8 cellular contexts compared by ENCODE assay signal in the genomic region with DNA sequence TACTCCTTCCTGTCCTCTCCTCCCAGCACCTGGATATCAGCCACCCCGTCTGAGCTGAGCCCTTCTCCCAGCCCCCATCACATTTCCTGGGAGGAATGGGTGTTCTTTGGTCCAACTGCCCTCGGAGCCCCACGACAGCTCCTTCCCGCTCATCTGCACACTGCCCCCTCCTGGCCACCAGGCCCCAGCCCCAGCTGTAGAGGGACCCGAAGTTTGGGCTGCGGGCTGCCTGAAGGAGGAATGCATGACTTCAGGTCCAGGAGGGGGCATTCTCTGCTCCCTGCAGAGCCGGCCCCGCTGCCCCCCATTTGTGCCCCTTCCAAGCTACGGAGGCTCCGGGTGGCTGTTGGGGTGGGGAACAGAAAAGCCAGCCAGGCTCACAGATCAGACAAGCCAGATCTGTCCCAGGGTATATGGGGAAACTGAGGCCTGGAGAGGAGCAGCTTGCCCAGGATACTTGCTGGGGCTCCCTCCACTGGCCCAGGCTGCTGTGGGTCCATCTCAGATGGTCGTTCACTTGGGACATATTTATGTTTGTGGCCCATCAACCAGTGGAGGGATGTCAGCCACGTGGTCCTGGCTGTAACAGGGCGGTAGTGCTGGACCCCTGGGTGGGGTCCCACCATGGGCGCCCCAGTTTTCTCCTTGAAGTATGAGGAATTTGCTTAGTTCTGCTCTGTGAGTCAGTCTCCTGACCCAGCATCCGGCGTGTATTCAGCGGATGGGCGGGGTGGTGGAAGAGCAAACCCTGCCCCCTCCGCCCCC. TPM values are rescaled to one million over a fixed set of nuclear protein-coding genes. Genes with fewer than 3 reads are reported as not detected.
DNase-seq lines count a peak whose midpoint lies in the region; ATAC-seq and TF ChIP-seq lines count a peak whose summit lies in the region.

No MANE protein-coding gene starts in this region.

- H3K18ac ChIP-seq in H9 (ENCODE audit: insufficient read length, low read depth, low read length), result no peak overlapping the region

- H4K91ac ChIP-seq in H9 (ENCODE audit: insufficient read length, low read depth, low read length), result no peak overlapping the region

- H2AFZ ChIP-seq in H9 (ENCODE audit: low read length), result no peak overlapping the region

- in situ Hi-C loops in astrocyte of the cerebellum (cut with HindIII; ENCODE audit: low sequenced_read_pairs), result loop anchor here (25.0 kb wide), 1 partner anchor 303 kb away; no protein-coding TSS in a partner anchor

- TF ChIP-seq CTCF in H9 (conservative IDR thresholded peaks at IDR 0.05), result peak; percentile 86
- peak; percentile 73 for TF ChIP-seq CTCF in astrocyte of the cerebellum (IDR thresholded peaks at IDR 0.05; ENCODE audit: low read depth, low read length, missing control alignments)

- H2BK120ac ChIP-seq in H9 (ENCODE audit: low read depth, low read length, poor library complexity, severe bottlenecking), result no peak overlapping the region

- no peak overlapping the region for H3T11ph ChIP-seq in H9 (ENCODE audit: low read length)

- H3K56ac ChIP-seq in H9 (ENCODE audit: insufficient read length, low read depth, low read length), result no peak overlapping the region

- H4K5ac ChIP-seq in H9 (ENCODE audit: insufficient read length, low read depth, low read length), result no peak overlapping the region

- H3K79me1 ChIP-seq in H9 (ENCODE audit: insufficient read depth, low read depth, low read length, poor library complexity, severe bottlenecking), result no peaks in the 10 kb centered on the region

- H3K23me2 ChIP-seq in H9 (ENCODE audit: insufficient read length, low read depth, low read length, poor library complexity, severe bottlenecking), result no peaks in the 10 kb centered on the region

- H3K14ac ChIP-seq in H9 (ENCODE audit: insufficient read depth, low read length), result no peak overlapping the region

- no peak overlapping the region for H2BK5ac ChIP-seq in H9 (ENCODE audit: insufficient read length, low read length)

- no peaks in the 10 kb centered on the region for H3K9me3 Mint-ChIP-seq in H9

- peaks cover under 1 to 17% (median 7%) of the 10 kb centered on the region in 3 experiments; a peak in 6 of 7 replicates for H3K36me3 Mint-ChIP-seq in H9 (ENCODE audit: insufficient read depth in 1 of 3, low read depth in 3 of 3)

- no peak overlapping the region for H3K27ac ChIP-seq in H9 (ENCODE audit: insufficient read length, low read depth, low read length)

- no peak overlapping the region for H3K23ac ChIP-seq in H9 (ENCODE audit: insufficient read length, low read depth, low read length)

- H3K4me3 Mint-ChIP-seq in H9, result no peak overlapping the region

- no peak overlapping the region for H3K4me2 ChIP-seq in H9 (ENCODE audit: insufficient read depth, insufficient read length, low read length)

- H4K20me1 ChIP-seq in H9 (ENCODE audit: control insufficient read depth, insufficient read depth, insufficient read length), result peaks cover 3% of the 10 kb centered on the region

- no peak overlapping the region for H4K8ac ChIP-seq in H9 (replicated peaks; ENCODE audit: insufficient read length, low read depth, low read length)

- no peak overlapping the region for H3K4ac ChIP-seq in H9 (ENCODE audit: low read depth, low read length)

- no peak overlapping the region for H2AK5ac ChIP-seq in H9 (ENCODE audit: insufficient read length, low read length)

- no peaks in the 10 kb centered on the region for H3K9me3 ChIP-seq in H9 (ENCODE audit: control insufficient read depth, low read depth, low read length)

- H3K4me1 ChIP-seq in H9 (ENCODE audit: insufficient read depth, low read length), result peaks cover 3% of the 10 kb centered on the region; the same call in 1 of the 2 replicates

- H3K4me3 ChIP-seq in astrocyte of the cerebellum (ENCODE audit: low read depth, low read length), result no peak overlapping the region

- H3K27ac Mint-ChIP-seq in H9, result peak overlapping the region in 1 of 3 experiments; percentile 94; a peak in 1 of 7 replicates

- H3K79me2 ChIP-seq in H9 (ENCODE audit: insufficient read depth, low read length), result no peaks in the 10 kb centered on the region

- no peak overlapping the region for H2BK15ac ChIP-seq in H9 (ENCODE audit: low read depth, low read length)

- WGBS in H9 (ENCODE audit: extremely low coverage, insufficient read length, low lambda C conversion rate), result no CpG with 5 or more reads among the region's 19 CpGs

- H3K4me1 Mint-ChIP-seq in H9, result peaks cover 13 to 20% of the 10 kb centered on the region in 2 experiments

- H2BK20ac ChIP-seq in H9 (ENCODE audit: low read depth, low read length, poor library complexity, severe bottlenecking), result no peak overlapping the region

- H3K9ac ChIP-seq in H9 (ENCODE audit: extremely low read depth, insufficient read length, low read length), result no peak overlapping the region

- peak; percentile 30 for DNase-seq in COR-L47 (lab: John Stamatoyannopoulos, UW)
- peak; percentile 79 for DNase-seq in H9
- DNase-seq in astrocyte of the cerebellum (ENCODE audit: low read depth), result no peak
- DNase-seq in left kidney (ENCODE audit: low read depth, low spot score), result peak; percentile 51
- no peak for DNase-seq in NCI-H1930 (lab: John Stamatoyannopoulos, UW)

- H3K27me3 Mint-ChIP-seq in H9 (ENCODE audit: low read depth), result peaks cover 6% of the 10 kb centered on the region

- ATAC-seq in GM21825 (IDR thresholded peaks at IDR 0.05; ENCODE audit: unreplicated experiment), result no peak
- no peak for ATAC-seq in HG03439 (IDR thresholded peaks at IDR 0.05; ENCODE audit: unreplicated experiment)
- no peak for ATAC-seq in GM19324 (IDR thresholded peaks at IDR 0.05; ENCODE audit: low FRiP score, unreplicated experiment)

- no peaks in the 10 kb centered on the region for H3K27me3 ChIP-seq in H9 (ENCODE audit: insufficient read depth, low read length)

- no peak overlapping the region for H2BK12ac ChIP-seq in H9 (ENCODE audit: insufficient read length, low read depth, low read length)

RNA-seq across cellular contexts. Expression of a gene that starts 33.1 kb away (rescaled TPM):
- total RNA-seq in H9 (2021), result 22.0 and 22.6 TPM in 2 replicates

Comparison
In these comparisons a context has a peak if more than half of its experiments do, and no peak if none do; other contexts are left out.
1. DNase-seq: peak in COR-L47 (single experiment), H9 (single experiment) and left kidney (single experiment); none in astrocyte of the cerebellum (single experiment) and NCI-H1930 (0 of 2).